Comparison of ENCODE assay signal across 1 cellular context in the genomic region with DNA sequence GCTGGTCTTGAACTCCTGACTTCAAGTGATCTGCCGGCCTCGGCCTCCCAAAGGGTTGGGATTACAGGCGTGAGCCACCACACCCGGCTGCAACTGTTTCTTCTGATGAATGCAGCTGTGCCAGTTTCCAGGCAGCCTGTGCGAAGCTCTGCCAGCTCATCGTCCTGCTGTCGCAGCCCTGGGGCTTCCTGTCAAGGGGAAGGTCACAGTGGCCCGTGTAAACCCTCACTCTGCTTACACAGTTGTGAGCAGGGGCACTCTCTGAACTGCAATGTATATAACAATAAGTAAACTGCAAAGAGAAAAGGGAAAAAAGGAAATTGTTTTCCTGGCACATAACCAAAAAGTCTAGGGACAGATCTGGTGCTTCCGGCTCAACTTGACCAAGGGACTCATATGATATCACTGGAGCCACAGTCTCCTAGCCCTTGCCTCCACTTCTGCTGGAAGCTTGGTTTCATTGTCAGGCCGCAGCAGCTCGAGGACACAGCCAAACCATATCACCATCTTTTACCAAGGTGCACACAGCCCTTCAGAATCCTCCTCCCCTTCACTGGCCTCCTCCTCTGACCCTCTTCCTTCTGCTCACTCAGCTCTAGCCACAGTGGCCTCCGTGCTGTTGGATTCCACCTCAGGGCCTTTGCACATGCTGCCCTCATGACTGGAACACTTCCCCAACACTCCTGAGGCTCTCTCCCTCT.
A peak's percentile ranks its signal among the peaks of the same experiment; 100 is the strongest.
TF ChIP-seq lines count a peak whose summit lies in the region.

No MANE protein-coding gene starts in this region.

TF ChIP-seq in HepG2, 621 proteins besides CTCF, POLR2A, EP300 and RAD21 (continued from another document and continues in another):
- TF ChIP-seq, protein P1, sequence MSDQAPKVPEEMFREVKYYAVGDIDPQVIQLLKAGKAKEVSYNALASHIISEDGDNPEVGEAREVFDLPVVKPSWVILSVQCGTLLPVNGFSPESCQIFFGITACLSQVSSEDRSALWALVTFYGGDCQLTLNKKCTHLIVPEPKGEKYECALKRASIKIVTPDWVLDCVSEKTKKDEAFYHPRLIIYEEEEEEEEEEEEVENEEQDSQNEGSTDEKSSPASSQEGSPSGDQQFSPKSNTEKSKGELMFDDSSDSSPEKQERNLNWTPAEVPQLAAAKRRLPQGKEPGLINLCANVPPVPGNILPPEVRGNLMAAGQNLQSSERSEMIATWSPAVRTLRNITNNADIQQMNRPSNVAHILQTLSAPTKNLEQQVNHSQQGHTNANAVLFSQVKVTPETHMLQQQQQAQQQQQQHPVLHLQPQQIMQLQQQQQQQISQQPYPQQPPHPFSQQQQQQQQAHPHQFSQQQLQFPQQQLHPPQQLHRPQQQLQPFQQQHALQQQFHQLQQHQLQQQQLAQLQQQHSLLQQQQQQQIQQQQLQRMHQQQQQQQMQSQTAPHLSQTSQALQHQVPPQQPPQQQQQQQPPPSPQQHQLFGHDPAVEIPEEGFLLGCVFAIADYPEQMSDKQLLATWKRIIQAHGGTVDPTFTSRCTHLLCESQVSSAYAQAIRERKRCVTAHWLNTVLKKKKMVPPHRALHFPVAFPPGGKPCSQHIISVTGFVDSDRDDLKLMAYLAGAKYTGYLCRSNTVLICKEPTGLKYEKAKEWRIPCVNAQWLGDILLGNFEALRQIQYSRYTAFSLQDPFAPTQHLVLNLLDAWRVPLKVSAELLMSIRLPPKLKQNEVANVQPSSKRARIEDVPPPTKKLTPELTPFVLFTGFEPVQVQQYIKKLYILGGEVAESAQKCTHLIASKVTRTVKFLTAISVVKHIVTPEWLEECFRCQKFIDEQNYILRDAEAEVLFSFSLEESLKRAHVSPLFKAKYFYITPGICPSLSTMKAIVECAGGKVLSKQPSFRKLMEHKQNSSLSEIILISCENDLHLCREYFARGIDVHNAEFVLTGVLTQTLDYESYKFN (CRISPR knock-in tag; conservative IDR thresholded peaks at IDR 0.05): peak; percentile 56
- TF ChIP-seq MIXL1 (CRISPR knock-in tag; IDR thresholded peaks at IDR 0.05): peak; percentile 43; the same call in 1 of the 2 replicates
- 0 out of 2 replicates have a peak, but pooled peaks have one; percentile 45 for TF ChIP-seq ELF4 (CRISPR knock-in tag; IDR thresholded peaks at IDR 0.05; ENCODE audit: borderline replicate concordance)
- TF ChIP-seq FOXA3 (CRISPR knock-in tag; IDR thresholded peaks at IDR 0.05): peak; percentile 66
- no peak for TF ChIP-seq MTF2 (CRISPR knock-in tag; IDR thresholded peaks at IDR 0.05; ENCODE audit: borderline replicate concordance)
- peak; percentile 81 for TF ChIP-seq SAP130 (CRISPR knock-in tag; IDR thresholded peaks at IDR 0.05; ENCODE audit: low read depth)
- TF ChIP-seq, protein P2, sequence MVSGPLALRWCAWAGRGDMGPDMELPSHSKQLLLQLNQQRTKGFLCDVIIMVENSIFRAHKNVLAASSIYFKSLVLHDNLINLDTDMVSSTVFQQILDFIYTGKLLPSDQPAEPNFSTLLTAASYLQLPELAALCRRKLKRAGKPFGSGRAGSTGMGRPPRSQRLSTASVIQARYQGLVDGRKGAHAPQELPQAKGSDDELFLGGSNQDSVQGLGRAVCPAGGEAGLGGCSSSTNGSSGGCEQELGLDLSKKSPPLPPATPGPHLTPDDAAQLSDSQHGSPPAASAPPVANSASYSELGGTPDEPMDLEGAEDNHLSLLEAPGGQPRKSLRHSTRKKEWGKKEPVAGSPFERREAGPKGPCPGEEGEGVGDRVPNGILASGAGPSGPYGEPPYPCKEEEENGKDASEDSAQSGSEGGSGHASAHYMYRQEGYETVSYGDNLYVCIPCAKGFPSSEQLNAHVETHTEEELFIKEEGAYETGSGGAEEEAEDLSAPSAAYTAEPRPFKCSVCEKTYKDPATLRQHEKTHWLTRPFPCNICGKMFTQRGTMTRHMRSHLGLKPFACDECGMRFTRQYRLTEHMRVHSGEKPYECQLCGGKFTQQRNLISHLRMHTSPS (CRISPR knock-in tag; IDR thresholded peaks at IDR 0.05; ENCODE audit: low read depth): peak; percentile 96
- peak; percentile 72; the same call in 1 of the 2 replicates for TF ChIP-seq ZNF607 (CRISPR knock-in tag; IDR thresholded peaks at IDR 0.05; ENCODE audit: borderline replicate concordance)
- TF ChIP-seq PPARG (CRISPR knock-in tag; conservative IDR thresholded peaks at IDR 0.05): 0 out of 2 replicates have a peak, but pooled peaks have one; percentile 32
- TF ChIP-seq ZNF772 (CRISPR knock-in tag; IDR thresholded peaks at IDR 0.05): peak; percentile 82; the same call in 1 of the 2 replicates
- TF ChIP-seq, protein P3, sequence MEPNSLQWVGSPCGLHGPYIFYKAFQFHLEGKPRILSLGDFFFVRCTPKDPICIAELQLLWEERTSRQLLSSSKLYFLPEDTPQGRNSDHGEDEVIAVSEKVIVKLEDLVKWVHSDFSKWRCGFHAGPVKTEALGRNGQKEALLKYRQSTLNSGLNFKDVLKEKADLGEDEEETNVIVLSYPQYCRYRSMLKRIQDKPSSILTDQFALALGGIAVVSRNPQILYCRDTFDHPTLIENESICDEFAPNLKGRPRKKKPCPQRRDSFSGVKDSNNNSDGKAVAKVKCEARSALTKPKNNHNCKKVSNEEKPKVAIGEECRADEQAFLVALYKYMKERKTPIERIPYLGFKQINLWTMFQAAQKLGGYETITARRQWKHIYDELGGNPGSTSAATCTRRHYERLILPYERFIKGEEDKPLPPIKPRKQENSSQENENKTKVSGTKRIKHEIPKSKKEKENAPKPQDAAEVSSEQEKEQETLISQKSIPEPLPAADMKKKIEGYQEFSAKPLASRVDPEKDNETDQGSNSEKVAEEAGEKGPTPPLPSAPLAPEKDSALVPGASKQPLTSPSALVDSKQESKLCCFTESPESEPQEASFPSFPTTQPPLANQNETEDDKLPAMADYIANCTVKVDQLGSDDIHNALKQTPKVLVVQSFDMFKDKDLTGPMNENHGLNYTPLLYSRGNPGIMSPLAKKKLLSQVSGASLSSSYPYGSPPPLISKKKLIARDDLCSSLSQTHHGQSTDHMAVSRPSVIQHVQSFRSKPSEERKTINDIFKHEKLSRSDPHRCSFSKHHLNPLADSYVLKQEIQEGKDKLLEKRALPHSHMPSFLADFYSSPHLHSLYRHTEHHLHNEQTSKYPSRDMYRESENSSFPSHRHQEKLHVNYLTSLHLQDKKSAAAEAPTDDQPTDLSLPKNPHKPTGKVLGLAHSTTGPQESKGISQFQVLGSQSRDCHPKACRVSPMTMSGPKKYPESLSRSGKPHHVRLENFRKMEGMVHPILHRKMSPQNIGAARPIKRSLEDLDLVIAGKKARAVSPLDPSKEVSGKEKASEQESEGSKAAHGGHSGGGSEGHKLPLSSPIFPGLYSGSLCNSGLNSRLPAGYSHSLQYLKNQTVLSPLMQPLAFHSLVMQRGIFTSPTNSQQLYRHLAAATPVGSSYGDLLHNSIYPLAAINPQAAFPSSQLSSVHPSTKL (CRISPR knock-in tag; IDR thresholded peaks at IDR 0.05): peak; percentile 86
- no peak for TF ChIP-seq CBX5 (CRISPR knock-in tag; IDR thresholded peaks at IDR 0.05; ENCODE audit: borderline replicate concordance)
- TF ChIP-seq SRF (IDR thresholded peaks at IDR 0.05; ENCODE audit: low read depth, low read length): no peak
- TF ChIP-seq, protein P4, sequence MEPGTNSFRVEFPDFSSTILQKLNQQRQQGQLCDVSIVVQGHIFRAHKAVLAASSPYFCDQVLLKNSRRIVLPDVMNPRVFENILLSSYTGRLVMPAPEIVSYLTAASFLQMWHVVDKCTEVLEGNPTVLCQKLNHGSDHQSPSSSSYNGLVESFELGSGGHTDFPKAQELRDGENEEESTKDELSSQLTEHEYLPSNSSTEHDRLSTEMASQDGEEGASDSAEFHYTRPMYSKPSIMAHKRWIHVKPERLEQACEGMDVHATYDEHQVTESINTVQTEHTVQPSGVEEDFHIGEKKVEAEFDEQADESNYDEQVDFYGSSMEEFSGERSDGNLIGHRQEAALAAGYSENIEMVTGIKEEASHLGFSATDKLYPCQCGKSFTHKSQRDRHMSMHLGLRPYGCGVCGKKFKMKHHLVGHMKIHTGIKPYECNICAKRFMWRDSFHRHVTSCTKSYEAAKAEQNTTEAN (CRISPR knock-in tag; conservative IDR thresholded peaks at IDR 0.05): peak; percentile 99
- TF ChIP-seq TSC22D2 (CRISPR knock-in tag; IDR thresholded peaks at IDR 0.05; ENCODE audit: borderline replicate concordance): no peak
- no peak for TF ChIP-seq ZNF547 (CRISPR knock-in tag; IDR thresholded peaks at IDR 0.05)
- peak; percentile 73 for TF ChIP-seq SALL1 (CRISPR knock-in tag; IDR thresholded peaks at IDR 0.05)
- TF ChIP-seq, protein P5, sequence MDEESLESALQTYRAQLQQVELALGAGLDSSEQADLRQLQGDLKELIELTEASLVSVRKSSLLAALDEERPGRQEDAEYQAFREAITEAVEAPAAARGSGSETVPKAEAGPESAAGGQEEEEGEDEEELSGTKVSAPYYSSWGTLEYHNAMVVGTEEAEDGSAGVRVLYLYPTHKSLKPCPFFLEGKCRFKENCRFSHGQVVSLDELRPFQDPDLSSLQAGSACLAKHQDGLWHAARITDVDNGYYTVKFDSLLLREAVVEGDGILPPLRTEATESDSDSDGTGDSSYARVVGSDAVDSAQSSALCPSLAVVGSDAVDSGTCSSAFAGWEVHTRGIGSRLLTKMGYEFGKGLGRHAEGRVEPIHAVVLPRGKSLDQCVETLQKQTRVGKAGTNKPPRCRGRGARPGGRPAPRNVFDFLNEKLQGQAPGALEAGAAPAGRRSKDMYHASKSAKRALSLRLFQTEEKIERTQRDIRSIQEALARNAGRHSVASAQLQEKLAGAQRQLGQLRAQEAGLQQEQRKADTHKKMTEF (CRISPR knock-in tag; IDR thresholded peaks at IDR 0.05): peak; percentile 75
- TF ChIP-seq MEF2D (CRISPR knock-in tag; IDR thresholded peaks at IDR 0.05): 0 out of 2 replicates have a peak, but pooled peaks have one; percentile 26
- no peak for TF ChIP-seq CBX1 (IDR thresholded peaks at IDR 0.05; ENCODE audit: low read depth)
- no peak for TF ChIP-seq MAFG (CRISPR knock-in tag; IDR thresholded peaks at IDR 0.05)
- peak; percentile 40; the same call in 1 of the 2 replicates for TF ChIP-seq ZNF788 (CRISPR knock-in tag; IDR thresholded peaks at IDR 0.05; ENCODE audit: borderline replicate concordance)
- no peak for TF ChIP-seq ZNF256 (CRISPR knock-in tag; conservative IDR thresholded peaks at IDR 0.05)
- TF ChIP-seq FOXK1 (CRISPR knock-in tag; IDR thresholded peaks at IDR 0.05; ENCODE audit: borderline replicate concordance, low read depth): peak; percentile 39; the same call in 1 of the 2 replicates
- TF ChIP-seq ZMYM2 (CRISPR knock-in tag; IDR thresholded peaks at IDR 0.05): 0 out of 2 replicates have a peak, but pooled peaks have one; percentile 60
- peak; percentile 64; the same call in 1 of the 2 replicates for TF ChIP-seq ZKSCAN8 (CRISPR knock-in tag; IDR thresholded peaks at IDR 0.05; ENCODE audit: borderline replicate concordance)
- peak; percentile 87; the same call in 1 of the 2 replicates for TF ChIP-seq ETV5 (CRISPR knock-in tag; IDR thresholded peaks at IDR 0.05; ENCODE audit: borderline replicate concordance)
- no peak for TF ChIP-seq ZNF343 (CRISPR knock-in tag; IDR thresholded peaks at IDR 0.05)
- peak; percentile 81; the same call in 1 of the 2 replicates for TF ChIP-seq ZNF614 (CRISPR knock-in tag; IDR thresholded peaks at IDR 0.05; ENCODE audit: borderline replicate concordance)
- TF ChIP-seq, protein P6, sequence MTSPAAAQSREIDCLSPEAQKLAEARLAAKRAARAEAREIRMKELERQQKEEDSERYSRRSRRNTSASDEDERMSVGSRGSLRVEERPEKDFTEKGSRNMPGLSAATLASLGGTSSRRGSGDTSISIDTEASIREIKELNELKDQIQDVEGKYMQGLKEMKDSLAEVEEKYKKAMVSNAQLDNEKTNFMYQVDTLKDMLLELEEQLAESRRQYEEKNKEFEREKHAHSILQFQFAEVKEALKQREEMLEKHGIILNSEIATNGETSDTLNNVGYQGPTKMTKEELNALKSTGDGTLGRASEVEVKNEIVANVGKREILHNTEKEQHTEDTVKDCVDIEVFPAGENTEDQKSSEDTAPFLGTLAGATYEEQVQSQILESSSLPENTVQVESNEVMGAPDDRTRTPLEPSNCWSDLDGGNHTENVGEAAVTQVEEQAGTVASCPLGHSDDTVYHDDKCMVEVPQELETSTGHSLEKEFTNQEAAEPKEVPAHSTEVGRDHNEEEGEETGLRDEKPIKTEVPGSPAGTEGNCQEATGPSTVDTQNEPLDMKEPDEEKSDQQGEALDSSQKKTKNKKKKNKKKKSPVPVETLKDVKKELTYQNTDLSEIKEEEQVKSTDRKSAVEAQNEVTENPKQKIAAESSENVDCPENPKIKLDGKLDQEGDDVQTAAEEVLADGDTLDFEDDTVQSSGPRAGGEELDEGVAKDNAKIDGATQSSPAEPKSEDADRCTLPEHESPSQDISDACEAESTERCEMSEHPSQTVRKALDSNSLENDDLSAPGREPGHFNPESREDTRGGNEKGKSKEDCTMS (CRISPR knock-in tag; conservative IDR thresholded peaks at IDR 0.05): no peak
- TF ChIP-seq GATAD1 (CRISPR knock-in tag; IDR thresholded peaks at IDR 0.05): 0 out of 2 replicates have a peak, but pooled peaks have one; percentile 24
- TF ChIP-seq SOX6 (IDR thresholded peaks at IDR 0.05): no peak
- TF ChIP-seq SOX6 (CRISPR knock-in tag; IDR thresholded peaks at IDR 0.05): peak; percentile 80
- TF ChIP-seq, protein P7, sequence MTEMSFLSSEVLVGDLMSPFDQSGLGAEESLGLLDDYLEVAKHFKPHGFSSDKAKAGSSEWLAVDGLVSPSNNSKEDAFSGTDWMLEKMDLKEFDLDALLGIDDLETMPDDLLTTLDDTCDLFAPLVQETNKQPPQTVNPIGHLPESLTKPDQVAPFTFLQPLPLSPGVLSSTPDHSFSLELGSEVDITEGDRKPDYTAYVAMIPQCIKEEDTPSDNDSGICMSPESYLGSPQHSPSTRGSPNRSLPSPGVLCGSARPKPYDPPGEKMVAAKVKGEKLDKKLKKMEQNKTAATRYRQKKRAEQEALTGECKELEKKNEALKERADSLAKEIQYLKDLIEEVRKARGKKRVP (CRISPR knock-in tag; IDR thresholded peaks at IDR 0.05): peak in 1 of 2 experiments; percentile 43; a peak in 2 of 4 replicates
- TF ChIP-seq, protein P8, sequence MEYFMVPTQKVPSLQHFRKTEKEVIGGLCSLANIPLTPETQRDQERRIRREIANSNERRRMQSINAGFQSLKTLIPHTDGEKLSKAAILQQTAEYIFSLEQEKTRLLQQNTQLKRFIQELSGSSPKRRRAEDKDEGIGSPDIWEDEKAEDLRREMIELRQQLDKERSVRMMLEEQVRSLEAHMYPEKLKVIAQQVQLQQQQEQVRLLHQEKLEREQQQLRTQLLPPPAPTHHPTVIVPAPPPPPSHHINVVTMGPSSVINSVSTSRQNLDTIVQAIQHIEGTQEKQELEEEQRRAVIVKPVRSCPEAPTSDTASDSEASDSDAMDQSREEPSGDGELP (IDR thresholded peaks at IDR 0.05; ENCODE audit: borderline replicate concordance, low read depth): peak; percentile 27; the same call in 1 of the 2 replicates
- TF ChIP-seq ZNF292 (CRISPR knock-in tag; IDR thresholded peaks at IDR 0.05; ENCODE audit: borderline replicate concordance, low read depth): peak; percentile 88
- no peak for TF ChIP-seq STAT5B (CRISPR knock-in tag; IDR thresholded peaks at IDR 0.05)
- TF ChIP-seq HNF4G (IDR thresholded peaks at IDR 0.05; ENCODE audit: borderline replicate concordance, low read depth, low read length): no peak
- TF ChIP-seq HNF4G (CRISPR knock-in tag; IDR thresholded peaks at IDR 0.05; ENCODE audit: borderline replicate concordance, low read depth): peak; percentile 16; the same call in 1 of the 2 replicates
- TF ChIP-seq, protein P9, sequence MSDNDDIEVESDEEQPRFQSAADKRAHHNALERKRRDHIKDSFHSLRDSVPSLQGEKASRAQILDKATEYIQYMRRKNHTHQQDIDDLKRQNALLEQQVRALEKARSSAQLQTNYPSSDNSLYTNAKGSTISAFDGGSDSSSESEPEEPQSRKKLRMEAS (IDR thresholded peaks at IDR 0.05): 0 out of 2 replicates have a peak, but pooled peaks have one; percentile 27
